Comparison of ENCODE assay signal across 13 cellular contexts in genomic region chr9:132288371-132288770, GRCh38.
DNase-seq lines count a peak whose midpoint lies in the region; ATAC-seq and TF ChIP-seq lines count a peak whose summit lies in the region.
"Had no signal": no experiment of that assay in that cellular context is flagged by ENCODE, and none has a peak within 500 bp of the region (broad histone marks: within the 10 kb centered on the region; RNA-seq: fewer than 3 reads in every experiment).

No MANE protein-coding gene starts in this region.

- H3K36me3 Mint-ChIP-seq in stimulated activated naive CD8-positive, alpha-beta T cell treated with anti-CD3 and anti-CD28 coated beads, Interleukin-15, Interleukin-2, amounts not matched to agents 100 ng/mL and 50 ng/mL, for 24 hours (ENCODE audit: low read depth) = peaks cover 55% of the 10 kb centered on the region
- peaks cover 24% of the 10 kb centered on the region for H3K36me3 Mint-ChIP-seq in activated CD4-positive, alpha-beta memory T cell treated with anti-CD3 and anti-CD28 coated beads for 36 hours
- H3K36me3 Mint-ChIP-seq in type B pancreatic cell = peaks cover 13% of the 10 kb centered on the region

- DNase-seq in stimulated activated naive CD8-positive, alpha-beta T cell treated with anti-CD3 and anti-CD28 coated beads, Interleukin-15, amount 100 ng/mL, for 72 hours = no peak
- no peak for DNase-seq in activated CD4-positive, alpha-beta memory T cell treated with anti-CD3 and anti-CD28 coated beads for 36 hours
- DNase-seq in hepatic stellate cell (ENCODE audit: low spot score) (peak; percentile 53), type B pancreatic cell (ENCODE audit: extremely low spot score, unreplicated experiment) (no peak), C1 segment of cervical spinal cord (lab: John Stamatoyannopoulos, UW) (no peak), NCI-H526 treated with DMSO at 0.1 percent for 48 hours (lab: John Stamatoyannopoulos, UW) (no peak)
- DNase-seq: activated CD8-positive, alpha-beta memory T cell treated with anti-CD3 and anti-CD28 coated beads, Interleukin-2, amount 50 U/mL, for 4 hours; adrenal gland; left colon; NCI-H1105 treated with DMSO at 0.1 percent for 48 hours had no signal

- H3K27me3 Mint-ChIP-seq in stimulated activated naive CD8-positive, alpha-beta T cell treated with anti-CD3 and anti-CD28 coated beads, Interleukin-15, Interleukin-2, amounts not matched to agents 100 ng/mL and 50 ng/mL, for 24 hours = no peaks in the 10 kb centered on the region
- no peaks in the 10 kb centered on the region for H3K27me3 Mint-ChIP-seq in stimulated activated naive CD8-positive, alpha-beta T cell treated with anti-CD3 and anti-CD28 coated beads, Interleukin-15, amount 100 ng/mL, for 72 hours
- H3K27me3 Mint-ChIP-seq in activated CD4-positive, alpha-beta memory T cell treated with anti-CD3 and anti-CD28 coated beads for 36 hours = no peaks in the 10 kb centered on the region
- no peaks in the 10 kb centered on the region for H3K27me3 Mint-ChIP-seq in type B pancreatic cell

- ATAC-seq in stimulated activated naive CD8-positive, alpha-beta T cell treated with anti-CD3 and anti-CD28 coated beads, Interleukin-15, amount 100 ng/mL, for 72 hours = no peak
- no peak for ATAC-seq in HG03139 (IDR thresholded peaks at IDR 0.05; ENCODE audit: unreplicated experiment)
- ATAC-seq: left colon had no signal

- no peak overlapping the region for H3K4me3 Mint-ChIP-seq in stimulated activated naive CD8-positive, alpha-beta T cell treated with anti-CD3 and anti-CD28 coated beads, Interleukin-15, Interleukin-2, amounts not matched to agents 100 ng/mL and 50 ng/mL, for 24 hours
- H3K4me3 Mint-ChIP-seq in stimulated activated naive CD8-positive, alpha-beta T cell treated with anti-CD3 and anti-CD28 coated beads, Interleukin-15, amount 100 ng/mL, for 72 hours = no peak overlapping the region
- no peak overlapping the region for H3K4me3 Mint-ChIP-seq in activated CD4-positive, alpha-beta memory T cell treated with anti-CD3 and anti-CD28 coated beads for 36 hours
- no peak overlapping the region for H3K4me3 Mint-ChIP-seq in type B pancreatic cell
- H3K4me3 Mint-ChIP-seq: CD14-positive monocyte had no signal

- H3K9me3 Mint-ChIP-seq in stimulated activated naive CD8-positive, alpha-beta T cell treated with anti-CD3 and anti-CD28 coated beads, Interleukin-15, Interleukin-2, amounts not matched to agents 100 ng/mL and 50 ng/mL, for 24 hours = no peaks in the 10 kb centered on the region
- no peaks in the 10 kb centered on the region for H3K9me3 Mint-ChIP-seq in stimulated activated naive CD8-positive, alpha-beta T cell treated with anti-CD3 and anti-CD28 coated beads, Interleukin-15, amount 100 ng/mL, for 72 hours
- H3K9me3 Mint-ChIP-seq in activated CD4-positive, alpha-beta memory T cell treated with anti-CD3 and anti-CD28 coated beads for 36 hours = no peaks in the 10 kb centered on the region
- no peaks in the 10 kb centered on the region for H3K9me3 Mint-ChIP-seq in type B pancreatic cell
- H3K9me3 Mint-ChIP-seq: CD14-positive monocyte had no signal

- peaks cover 28% of the 10 kb centered on the region for H3K4me1 Mint-ChIP-seq in stimulated activated naive CD8-positive, alpha-beta T cell treated with anti-CD3 and anti-CD28 coated beads, Interleukin-15, Interleukin-2, amounts not matched to agents 100 ng/mL and 50 ng/mL, for 24 hours (ENCODE audit: low read depth)
- H3K4me1 Mint-ChIP-seq in stimulated activated naive CD8-positive, alpha-beta T cell treated with anti-CD3 and anti-CD28 coated beads, Interleukin-15, amount 100 ng/mL, for 72 hours = peaks cover 23% of the 10 kb centered on the region
- H3K4me1 Mint-ChIP-seq in activated CD4-positive, alpha-beta memory T cell treated with anti-CD3 and anti-CD28 coated beads for 36 hours (ENCODE audit: low read depth) = peaks cover 24% of the 10 kb centered on the region
- peaks cover 4% of the 10 kb centered on the region for H3K4me1 Mint-ChIP-seq in type B pancreatic cell (ENCODE audit: unreplicated experiment)
- H3K4me1 Mint-ChIP-seq: CD14-positive monocyte had no signal

- TF ChIP-seq CTCF in type B pancreatic cell (conservative IDR thresholded peaks at IDR 0.05) = no peak

- peak overlapping the region; percentile 70 for H3K27ac Mint-ChIP-seq in stimulated activated naive CD8-positive, alpha-beta T cell treated with anti-CD3 and anti-CD28 coated beads, Interleukin-15, Interleukin-2, amounts not matched to agents 100 ng/mL and 50 ng/mL, for 24 hours
- H3K27ac Mint-ChIP-seq in stimulated activated naive CD8-positive, alpha-beta T cell treated with anti-CD3 and anti-CD28 coated beads, Interleukin-15, amount 100 ng/mL, for 72 hours = peak overlapping the region in 1 of 2 donors; percentile 38
- peak overlapping the region; percentile 56 for H3K27ac Mint-ChIP-seq in activated CD4-positive, alpha-beta memory T cell treated with anti-CD3 and anti-CD28 coated beads for 36 hours
- no peak overlapping the region for H3K27ac Mint-ChIP-seq in type B pancreatic cell
- H3K27ac Mint-ChIP-seq: CD14-positive monocyte had no signal

- POLR2A ChIA-PET in activated CD4-positive, alpha-beta memory T cell treated with anti-CD3 and anti-CD28 coated beads for 36 hours (lab: Charles Lee) = no interaction called here

- CTCF ChIA-PET in activated CD4-positive, alpha-beta memory T cell treated with anti-CD3 and anti-CD28 coated beads for 36 hours (lab: Charles Lee) = interaction anchor here (1.0 kb wide), 1 partner anchor 62 kb away, joined by 4 read pairs; no protein-coding TSS in a partner anchor

- intact Hi-C loops in activated CD4-positive, alpha-beta memory T cell treated with anti-CD3 and anti-CD28 coated beads for 36 hours (cut with micrococcal nuclease) = no loop called here
